Comparison of ENCODE assay signal across 8 cellular contexts in genomic region chr19:19540707-19541515, GRCh38. TPM values are rescaled to one million over a fixed set of nuclear protein-coding genes. Genes with fewer than 3 reads are reported as not detected.
DNase-seq lines count a peak whose midpoint lies in the region; ATAC-seq lines count a peak whose summit lies in the region.

No MANE protein-coding gene starts in this region.

- peak; percentile 51 for ATAC-seq in GM18498 (IDR thresholded peaks at IDR 0.05; ENCODE audit: unreplicated experiment)
- no peak for ATAC-seq in GM21717 (IDR thresholded peaks at IDR 0.05; ENCODE audit: unreplicated experiment)

- DNase-seq in NCI-H2029 (lab: John Stamatoyannopoulos, UW) (peak; percentile 78), germinal center (ENCODE audit: low spot score) (peak; percentile 90), DMS79 treated with DMSO at 0.1 percent for 48 hours (lab: John Stamatoyannopoulos, UW) (no peak), occipital lobe (lab: John Stamatoyannopoulos, UW) (no peak)
- DNase-seq in activated T-cell treated with anti-CD3 and anti-CD28 coated beads, Interleukin-2, amount 50 U/mL, for 1 hour = peak; percentile 75
- DNase-seq in stimulated activated CD4-positive, alpha-beta T cell treated with anti-CD3 and anti-CD28 coated beads, Interleukin-12 subunit alpha, Interleukin-12 subunit beta, amount 100 ng/mL, for 48 hours (ENCODE audit: low read depth in 2 of 3, low spot score in 1 of 3) = peak; percentile 73 to 84 (median 79)

RNA-seq across cellular contexts. Expression of gene CILP2, which starts 2.8 kb away (rescaled TPM):
- 0.62 TPM for total RNA-seq in occipital lobe

RNA-seq across cellular contexts. Expression of gene YJEFN3, which starts 12.2 kb away (rescaled TPM):
- 1.6 TPM for total RNA-seq in occipital lobe

RNA-seq across cellular contexts. Expression of gene NDUFA13, which starts 24.9 kb away (rescaled TPM):
- 60.4 TPM for total RNA-seq in occipital lobe

RNA-seq across cellular contexts. Expression of gene TSSK6, which starts 25.6 kb away (rescaled TPM):
- total RNA-seq in occipital lobe = 1.2 TPM

Comparison
In these comparisons a context has a peak if more than half of its experiments do, and no peak if none do; other contexts are left out.
1. DNase-seq: peak in NCI-H2029 (single experiment), activated T-cell treated with anti-CD3 and anti-CD28 coated beads, Interleukin-2, amount 50 U/mL, for 1 hour (single experiment), germinal center (single experiment) and stimulated activated CD4-positive, alpha-beta T cell treated with anti-CD3 and anti-CD28 coated beads, Interleukin-12 subunit alpha, Interleukin-12 subunit beta, amount 100 ng/mL, for 48 hours (3 of 3); none in DMS79 treated with DMSO at 0.1 percent for 48 hours (single experiment) and occipital lobe (single experiment).